ENCODE assay signal across 29 cellular contexts in genomic region chr2:33712674-33713073, GRCh38.
"Had no signal": no experiment of that assay in that cellular context is flagged by ENCODE, and none has a peak within 500 bp of the region (broad histone marks: within the 10 kb centered on the region; RNA-seq: fewer than 3 reads in every experiment).

No MANE protein-coding gene starts in this region.

- H3K4me1 Mint-ChIP-seq: immature natural killer cell; mesothelial cell of epicardium; naive B cell; natural killer cell; nephron progenitor cell; neural progenitor cell; stimulated activated memory B cell treated with anti-CD40 and anti-IgM and Interleukin-4, amounts not matched to agents 10 μg/mL and 1 μg/mL and 100 μg/mL, for 72 hours; stimulated activated naive CD8-positive, alpha-beta T cell treated with anti-CD3 and anti-CD28 coated beads, Interleukin-15, amount 100 ng/mL, for 72 hours had no signal

- H3K4me2 ChIP-seq: neural progenitor cell, smooth muscle cell had no signal

- H3K9ac ChIP-seq: neural progenitor cell, parathyroid adenoma had no signal

- H3K27me3 Mint-ChIP-seq: progenitor cell of endocrine pancreas, type B pancreatic cell had no signal

- H3K27me3 ChIP-seq: neural progenitor cell, neutrophil, right atrium auricular region, right lobe of liver, tibial nerve, uterus had no signal

- H3K36me3 Mint-ChIP-seq: immature natural killer cell; mesothelial cell of epicardium; naive B cell; natural killer cell; neural progenitor cell; stimulated activated memory B cell treated with anti-CD40 and anti-IgM and Interleukin-4, amounts not matched to agents 10 μg/mL and 1 μg/mL and 100 μg/mL, for 72 hours; type B pancreatic cell had no signal

- DNase-seq: hypothalamus; immature natural killer cell; islet precursor cell; left ventricle myocardium inferior; mesendoderm; naive B cell; natural killer cell; nephron progenitor cell; occipital lobe; right lobe of liver; stimulated activated CD4-positive, alpha-beta T cell treated with anti-CD3 and anti-CD28 coated beads, Interleukin-1b, Interleukin-23, amount 100 ng/mL, for 48 hours; stimulated activated CD4-positive, alpha-beta T cell treated with anti-CD3 and anti-CD28 coated beads, Interleukin-2, amount 100 ng/mL, for 48 hours; stimulated activated CD4-positive, alpha-beta T cell treated with anti-CD3 and anti-CD28 coated beads, Interleukin-4, amount 100 ng/mL, for 4 hours; stimulated activated CD8-positive, alpha-beta memory T cell treated with anti-CD3 and anti-CD28 coated beads, Interleukin-4, amount 100 ng/mL, for 48 hours; stimulated activated naive CD4-positive, alpha-beta T cell treated with Interleukin-2 at 50 U/mL for 16 hours; stimulated activated naive CD8-positive, alpha-beta T cell treated with anti-CD3 and anti-CD28 coated beads, Interleukin-15, amount 100 ng/mL, for 72 hours; substantia nigra; uterus had no signal

- H3K27ac Mint-ChIP-seq: immature natural killer cell; mesothelial cell of epicardium; naive B cell; natural killer cell; nephron progenitor cell; neural progenitor cell; progenitor cell of endocrine pancreas; stimulated activated memory B cell treated with anti-CD40 and anti-IgM and Interleukin-4, amounts not matched to agents 10 μg/mL and 1 μg/mL and 100 μg/mL, for 72 hours; stimulated activated naive CD8-positive, alpha-beta T cell treated with anti-CD3 and anti-CD28 coated beads, Interleukin-15, amount 100 ng/mL, for 72 hours; type B pancreatic cell had no signal

- H3K36me3 ChIP-seq: left ventricle myocardium inferior, neural progenitor cell, neutrophil, right atrium auricular region, right lobe of liver, tibial nerve, uterus had no signal

- H3K9me3 ChIP-seq: left ventricle myocardium inferior, neutrophil, right atrium auricular region, right lobe of liver, tibial nerve, uterus had no signal

- ATAC-seq: natural killer cell; right lobe of liver; stimulated activated memory B cell treated with anti-CD40 and anti-IgM and Interleukin-4, amounts not matched to agents 10 μg/mL and 1 μg/mL and 100 μg/mL, for 72 hours; stimulated activated naive CD8-positive, alpha-beta T cell treated with anti-CD3 and anti-CD28 coated beads, Interleukin-15, amount 100 ng/mL, for 72 hours had no signal

- H2AFZ ChIP-seq: neural progenitor cell, parathyroid adenoma had no signal

- H3K4me3 Mint-ChIP-seq: immature natural killer cell; mesothelial cell of epicardium; naive B cell; natural killer cell; nephron progenitor cell; neural progenitor cell; stimulated activated memory B cell treated with anti-CD40 and anti-IgM and Interleukin-4, amounts not matched to agents 10 μg/mL and 1 μg/mL and 100 μg/mL, for 72 hours; stimulated activated naive CD8-positive, alpha-beta T cell treated with anti-CD3 and anti-CD28 coated beads, Interleukin-15, amount 100 ng/mL, for 72 hours; type B pancreatic cell had no signal

- H3K9me3 Mint-ChIP-seq: mesothelial cell of epicardium; neural progenitor cell; stimulated activated memory B cell treated with anti-CD40 and anti-IgM and Interleukin-4, amounts not matched to agents 10 μg/mL and 1 μg/mL and 100 μg/mL, for 72 hours; stimulated activated naive CD8-positive, alpha-beta T cell treated with anti-CD3 and anti-CD28 coated beads, Interleukin-15, amount 100 ng/mL, for 72 hours had no signal

- H3K4me3 ChIP-seq: left ventricle myocardium inferior, lung, neural progenitor cell, right atrium auricular region, right lobe of liver, smooth muscle cell, tibial nerve, uterus had no signal

- H3K79me2 ChIP-seq: parathyroid adenoma had no signal

- H3K27ac ChIP-seq: left ventricle myocardium inferior, neural progenitor cell, neutrophil, parathyroid adenoma, right atrium auricular region, right lobe of liver, tibial nerve, uterus had no signal

- H3K4me1 ChIP-seq: left ventricle myocardium inferior, parathyroid adenoma, right atrium auricular region, right lobe of liver, tibial nerve, uterus had no signal
